Comparison of ENCODE assay signal across 17 cellular contexts in the genomic region with DNA sequence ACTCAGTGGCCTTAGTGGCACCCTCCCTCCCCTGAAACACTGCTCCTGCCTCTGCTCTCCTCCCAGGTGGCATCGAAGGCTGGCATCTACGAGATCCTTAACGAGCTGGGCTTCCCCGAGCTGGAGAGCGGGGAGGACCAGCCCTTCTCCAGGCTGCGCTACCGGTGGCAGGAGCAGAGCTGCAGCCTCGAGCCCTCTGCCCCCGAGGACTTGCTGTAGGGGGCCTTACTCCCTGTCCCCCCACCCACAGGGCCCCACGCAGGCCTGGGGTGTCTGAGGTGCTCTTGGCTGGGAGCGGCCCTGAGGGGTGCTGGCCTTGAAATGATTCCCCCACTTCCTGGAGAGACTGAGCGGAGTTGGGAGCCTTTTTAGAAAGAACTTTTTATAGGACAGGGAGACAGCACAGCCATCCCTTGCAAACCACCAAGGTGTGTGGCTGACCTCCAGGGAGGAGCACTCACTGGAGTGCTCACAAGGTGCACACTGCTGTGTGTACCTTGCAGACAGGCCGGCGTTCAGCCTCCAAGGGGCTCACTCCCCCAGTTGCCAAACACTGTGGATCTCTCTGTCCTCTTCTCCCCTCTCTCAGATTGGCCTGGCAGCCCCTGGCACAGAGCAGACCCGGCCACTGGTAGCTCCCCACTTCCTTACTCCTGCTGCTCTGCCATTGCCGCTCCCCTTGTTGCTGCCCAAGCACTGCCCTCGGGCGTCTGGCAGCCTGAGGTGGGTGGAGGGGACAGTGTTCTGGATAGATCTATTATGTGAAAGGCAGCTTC. TPM values are rescaled to one million over a fixed set of nuclear protein-coding genes. Genes with fewer than 3 reads are reported as not detected.
DNase-seq lines count a peak whose midpoint lies in the region; ATAC-seq and TF ChIP-seq lines count a peak whose summit lies in the region.
"Had no signal": no experiment of that assay in that cellular context is flagged by ENCODE, and none has a peak within 500 bp of the region (broad histone marks: within the 10 kb centered on the region; RNA-seq: fewer than 3 reads in every experiment).

No MANE protein-coding gene starts in this region.

- H3K27ac Mint-ChIP-seq in CD8-positive, alpha-beta T cell: no peak overlapping the region
- H3K27ac Mint-ChIP-seq in activated T-helper 17 cell treated with anti-CD3 and anti-CD28 coated beads, Interleukin-2, amount 50 U/mL, for 72 hours: no peak overlapping the region

- no peak for DNase-seq in HL-60 (ENCODE audit: low read depth in 1 of 2, low spot score in 1 of 2)
- peak; percentile 47 for DNase-seq in islet precursor cell
- DNase-seq in osteoblast (ENCODE audit: insufficient read length, low spot score, missing footprints): peak; percentile 65
- no peak for DNase-seq in CD8-positive, alpha-beta T cell
- DNase-seq in AML-193 (lab: John Stamatoyannopoulos, UW): no peak
- DNase-seq: DMS153, EL, NCI-H1436 treated with DMSO at 0.1 percent for 48 hours, NCI-H2081 treated with DMSO at 0.1 percent for 48 hours, OCI-M1, RPMI8226 had no signal

- no peaks in the 10 kb centered on the region for H3K27me3 ChIP-seq in BLaER1 treated with 17β-estradiol and CSF1 and Interleukin-3, amounts not matched to agents 10 nM and 100 nM
- no peaks in the 10 kb centered on the region for H3K27me3 ChIP-seq in HL-60 (ENCODE audit: insufficient read depth, poor library complexity, severe bottlenecking)
- H3K27me3 ChIP-seq in osteoblast (ENCODE audit: insufficient read depth, low read length): no peaks in the 10 kb centered on the region
- no peaks in the 10 kb centered on the region for H3K27me3 ChIP-seq in CD8-positive, alpha-beta T cell (ENCODE audit: insufficient read depth, low read length)
- H3K27me3 ChIP-seq: SJSA1 had no signal

- CTCF ChIA-PET in CD8-positive, alpha-beta T cell (lab: Charles Lee): interaction anchor here (1.0 to 2.7 kb wide), 4 partner anchors 8 to 17 kb away, joined by 3 to 10 read pairs (median 3); no protein-coding TSS in a partner anchor

- ATAC-seq in CD8-positive, alpha-beta T cell: no peak
- no peak for ATAC-seq in activated T-helper 17 cell treated with anti-CD3 and anti-CD28 coated beads, Interleukin-2, amount 50 U/mL, for 72 hours (replicated peaks)

- H3K4me2 ChIP-seq in BLaER1 treated with 17β-estradiol and CSF1 and Interleukin-3, amounts not matched to agents 10 nM and 100 nM: peak overlapping the region in 7 of 11 experiments; percentile 74 to 94 (median 87); a peak in 10 of 22 replicates
- H3K4me2 ChIP-seq in osteoblast (ENCODE audit: insufficient read depth, low read length): no peak overlapping the region

- H3K4me3 ChIP-seq in BLaER1 treated with 17β-estradiol and CSF1 and Interleukin-3, amounts not matched to agents 10 nM and 100 nM: no peak overlapping the region
- no peak overlapping the region for H3K4me3 ChIP-seq in HL-60 (replicated peaks; ENCODE audit: insufficient read depth, low read length)
- H3K4me3 ChIP-seq in osteoblast (ENCODE audit: insufficient read depth, low read length): no peak overlapping the region
- no peak overlapping the region for H3K4me3 ChIP-seq in CD8-positive, alpha-beta T cell (ENCODE audit: low read depth, low read length)
- H3K4me3 ChIP-seq: SJSA1 had no signal

- H2AFZ ChIP-seq in osteoblast (ENCODE audit: low read length): no peak overlapping the region

- peak overlapping the region in 5 of 11 experiments; percentile 8 to 67 (median 54); a peak in 6 of 22 replicates for H3K9ac ChIP-seq in BLaER1 treated with 17β-estradiol and CSF1 and Interleukin-3, amounts not matched to agents 10 nM and 100 nM

- H3K4me1 Mint-ChIP-seq in CD8-positive, alpha-beta T cell (ENCODE audit: low read depth): peaks cover 17% of the 10 kb centered on the region
- peaks cover 4% of the 10 kb centered on the region for H3K4me1 Mint-ChIP-seq in activated T-helper 17 cell treated with anti-CD3 and anti-CD28 coated beads, Interleukin-2, amount 50 U/mL, for 72 hours

- H3K9me3 ChIP-seq in BLaER1 treated with 17β-estradiol and CSF1 and Interleukin-3, amounts not matched to agents 10 nM and 100 nM (replicated peaks in 1 of 11): no peaks in the 10 kb centered on the region
- no peaks in the 10 kb centered on the region for H3K9me3 ChIP-seq in osteoblast (ENCODE audit: low read depth, low read length)
- no peaks in the 10 kb centered on the region for H3K9me3 ChIP-seq in CD8-positive, alpha-beta T cell (ENCODE audit: low read length)
- H3K9me3 ChIP-seq: SJSA1 had no signal

- H3K4me3 Mint-ChIP-seq in CD8-positive, alpha-beta T cell: no peak overlapping the region
- no peak overlapping the region for H3K4me3 Mint-ChIP-seq in activated T-helper 17 cell treated with anti-CD3 and anti-CD28 coated beads, Interleukin-2, amount 50 U/mL, for 72 hours

- peaks cover 0 to 45% (median 0%) of the 10 kb centered on the region in 11 experiments; a peak in 6 of 22 replicates for H4K20me1 ChIP-seq in BLaER1 treated with 17β-estradiol and CSF1 and Interleukin-3, amounts not matched to agents 10 nM and 100 nM
- no peaks in the 10 kb centered on the region for H4K20me1 ChIP-seq in osteoblast (ENCODE audit: insufficient read depth, low read length)

- intact Hi-C loops in CD8-positive, alpha-beta T cell (cut with DNase I, micrococcal nuclease): no loop called here

- H3K36me3 ChIP-seq in BLaER1 treated with 17β-estradiol and CSF1 and Interleukin-3, amounts not matched to agents 10 nM and 100 nM: peaks cover 0 to 52% (median 17%) of the 10 kb centered on the region in 11 experiments; a peak in 14 of 22 replicates
- no peaks in the 10 kb centered on the region for H3K36me3 ChIP-seq in osteoblast (ENCODE audit: insufficient read depth, low read length)
- H3K36me3 ChIP-seq in CD8-positive, alpha-beta T cell (ENCODE audit: insufficient read depth, low read length): no peaks in the 10 kb centered on the region
- H3K36me3 ChIP-seq: SJSA1 had no signal

- H3K27ac ChIP-seq in BLaER1 treated with 17β-estradiol and CSF1 and Interleukin-3, amounts not matched to agents 10 nM and 100 nM: peak overlapping the region in 7 of 11 experiments; percentile 53 to 75 (median 71); a peak in 14 of 22 replicates
- peak overlapping the region; percentile 82 for H3K27ac ChIP-seq in HL-60 (replicated peaks)
- no peak overlapping the region for H3K27ac ChIP-seq in osteoblast (ENCODE audit: low read depth, low read length)
- no peak overlapping the region for H3K27ac ChIP-seq in CD8-positive, alpha-beta T cell (ENCODE audit: low read depth, low read length)
- H3K27ac ChIP-seq: C4-2B, SJSA1 had no signal

- no peaks in the 10 kb centered on the region for H3K9me3 Mint-ChIP-seq in CD8-positive, alpha-beta T cell
- no peaks in the 10 kb centered on the region for H3K9me3 Mint-ChIP-seq in activated T-helper 17 cell treated with anti-CD3 and anti-CD28 coated beads, Interleukin-2, amount 50 U/mL, for 72 hours

- TF ChIP-seq CTCF in HL-60 (IDR thresholded peaks at IDR 0.05; ENCODE audit: insufficient read depth, low read length) (no peak), osteoblast (IDR thresholded peaks at IDR 0.05; ENCODE audit: extremely low read depth, low read depth, low read length) (no peak)
- TF ChIP-seq CTCF in CD8-positive, alpha-beta T cell (IDR thresholded peaks at IDR 0.05): no peak

- H3K79me2 ChIP-seq in osteoblast (ENCODE audit: insufficient read depth, low read length): no peaks in the 10 kb centered on the region

- POLR2A ChIA-PET in CD8-positive, alpha-beta T cell (lab: Charles Lee): interaction anchor here (1.0 kb wide), 1 partner anchor 9 kb away, joined by 3 read pairs; no protein-coding TSS in a partner anchor

- H3K27me3 Mint-ChIP-seq in CD8-positive, alpha-beta T cell (ENCODE audit: low read depth): no peaks in the 10 kb centered on the region
- no peaks in the 10 kb centered on the region for H3K27me3 Mint-ChIP-seq in activated T-helper 17 cell treated with anti-CD3 and anti-CD28 coated beads, Interleukin-2, amount 50 U/mL, for 72 hours

- H3K36me3 Mint-ChIP-seq in CD8-positive, alpha-beta T cell: no peaks in the 10 kb centered on the region
- no peaks in the 10 kb centered on the region for H3K36me3 Mint-ChIP-seq in activated T-helper 17 cell treated with anti-CD3 and anti-CD28 coated beads, Interleukin-2, amount 50 U/mL, for 72 hours (ENCODE audit: low read depth)

- peaks cover 26 to 77% (median 63%) of the 10 kb centered on the region in 10 experiments for H3K4me1 ChIP-seq in BLaER1 treated with 17β-estradiol and CSF1 and Interleukin-3, amounts not matched to agents 10 nM and 100 nM
- H3K4me1 ChIP-seq in osteoblast (ENCODE audit: insufficient read depth, low read length): no peaks in the 10 kb centered on the region
- peaks cover 5% of the 10 kb centered on the region for H3K4me1 ChIP-seq in CD8-positive, alpha-beta T cell (ENCODE audit: insufficient read depth, low read length)
- H3K4me1 ChIP-seq: SJSA1 had no signal

RNA-seq across cellular contexts. Expression of a gene that starts 35.8 kb away (rescaled TPM):
- not detected in 2 replicates for total RNA-seq in osteoblast
- 10 to 100 TPM; 56.4 to 57.3 TPM for total RNA-seq in CD8-positive, alpha-beta T cell
- total RNA-seq in activated T-helper 17 cell treated with anti-CD3 and anti-CD28 coated beads, Interleukin-2, amount 50 U/mL, for 72 hours: 10 to 100 TPM; 22.5 to 28.5 TPM
- total RNA-seq: H4, HT1080, SJSA1 had no signal

Comparison
In these comparisons a context has a peak if more than half of its experiments do, and no peak if none do; other contexts are left out.
1. H3K27ac ChIP-seq: peak in BLaER1 treated with 17β-estradiol and CSF1 and Interleukin-3, amounts not matched to agents 10 nM and 100 nM (7 of 11) and HL-60 (single experiment); none in osteoblast (single experiment) and CD8-positive, alpha-beta T cell (single experiment).
2. DNase-seq: peak in islet precursor cell (single experiment) and osteoblast (single experiment); none in HL-60 (0 of 2), CD8-positive, alpha-beta T cell (0 of 7) and AML-193 (0 of 2).
3. RNA of a gene that starts 35.8 kb away (total RNA-seq): 56.4 to 57.3 TPM in CD8-positive, alpha-beta T cell and 22.5 to 28.5 TPM in activated T-helper 17 cell treated with anti-CD3 and anti-CD28 coated beads, Interleukin-2, amount 50 U/mL, for 72 hours; not detected in osteoblast; every median in the first group is over 10 times any median in the second.